Comparison of ENCODE assay signal across 1 cellular context in genomic region chr1:218459450-218459849, GRCh38.
A peak's percentile ranks its signal among the peaks of the same experiment; 100 is the strongest.
TF ChIP-seq lines count a peak whose summit lies in the region.

No MANE protein-coding gene starts in this region.

TF ChIP-seq in H1, 55 proteins besides CTCF, POLR2A, EP300 and RAD21:
- TF ChIP-seq CHD7 (IDR thresholded peaks at IDR 0.05; ENCODE audit: insufficient replicate concordance, low read length) = no peak
- no peak for TF ChIP-seq TEAD4 (IDR thresholded peaks at IDR 0.05; ENCODE audit: low read depth, low read length)
- peak; percentile 38; the same call in 1 of the 2 replicates for TF ChIP-seq E2F6 (IDR thresholded peaks at IDR 0.05)
- TF ChIP-seq ATF2 (IDR thresholded peaks at IDR 0.05; ENCODE audit: low read length) = 0 out of 2 replicates have a peak, but pooled peaks have one; percentile 14
- TF ChIP-seq YY1 (IDR thresholded peaks at IDR 0.05; ENCODE audit: low read depth, low read length) = peak; percentile 76
TF ChIP-seq in H1: peak in this region for 3.
